In the genomic region with DNA sequence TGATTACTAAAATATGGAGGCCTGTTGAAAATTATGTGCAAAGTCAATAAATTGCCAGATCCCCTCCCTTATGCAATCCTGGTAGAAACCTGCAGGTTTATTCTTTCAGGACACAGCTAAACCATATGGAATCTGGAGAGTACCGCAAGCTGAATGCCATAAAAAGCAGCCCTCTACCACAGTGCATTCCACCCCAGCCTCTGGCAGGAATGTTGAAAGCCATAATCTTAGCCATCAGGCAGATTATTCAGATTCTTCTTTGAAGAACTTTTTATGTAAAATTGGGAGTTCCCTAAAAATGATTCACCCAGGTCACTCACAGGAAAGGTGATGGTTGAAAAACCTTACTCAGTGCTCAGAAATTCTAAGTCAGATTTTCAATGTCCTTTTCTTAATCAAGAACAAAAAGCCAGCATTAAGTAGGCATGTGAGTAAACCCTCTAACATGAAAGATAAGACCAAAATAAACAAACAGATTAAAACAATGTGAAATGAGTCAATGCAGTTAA, we compare ENCODE assay signal across 15 cellular contexts.
DNase-seq lines count a peak whose midpoint lies in the region; ATAC-seq, FAIRE-seq and TF ChIP-seq lines count a peak whose summit lies in the region.
"Had no signal": no experiment of that assay in that cellular context is flagged by ENCODE, and none has a peak within 500 bp of the region (broad histone marks: within the 10 kb centered on the region; RNA-seq: fewer than 3 reads in every experiment).

No MANE protein-coding gene starts in this region.

- no peaks in the 10 kb centered on the region for H3K79me2 ChIP-seq in astrocyte (ENCODE audit: insufficient read depth, low read length)

- H3K27ac ChIP-seq in HUES48 (ENCODE audit: low read depth, low read length) (peak overlapping the region; percentile 7), astrocyte (ENCODE audit: low read depth, low read length) (peak overlapping the region; percentile 44)
- H3K27ac ChIP-seq: uterus had no signal

- H3K27me3 Mint-ChIP-seq in astrocyte (ENCODE audit: low read depth, unreplicated experiment): no peaks in the 10 kb centered on the region
- H3K27me3 Mint-ChIP-seq: activated CD8-positive, alpha-beta T cell treated with anti-CD3 and anti-CD28 coated beads for 36 hours; activated naive CD8-positive, alpha-beta T cell; B cell; natural killer cell treated with Interleukin-12 subunit alpha and Interleukin-12 subunit beta and Interleukin-15 and Interleukin-18, amount 100 ng/mL, for 72 hours had no signal

- H3K4me3 ChIP-seq in HUES48 (ENCODE audit: low read depth, low read length) (no peak overlapping the region), astrocyte (ENCODE audit: insufficient read depth, low read depth, low read length) (no peak overlapping the region)
- H3K4me3 ChIP-seq: uterus had no signal

- no peaks in the 10 kb centered on the region for H3K27me3 ChIP-seq in HUES48 (ENCODE audit: control insufficient read depth, insufficient read depth, low read length)
- no peaks in the 10 kb centered on the region for H3K27me3 ChIP-seq in astrocyte (ENCODE audit: insufficient read depth, low read length)
- H3K27me3 ChIP-seq: uterus had no signal

- H3K4me3 Mint-ChIP-seq in astrocyte (ENCODE audit: unreplicated experiment): no peak overlapping the region
- H3K4me3 Mint-ChIP-seq: activated CD8-positive, alpha-beta T cell treated with anti-CD3 and anti-CD28 coated beads for 36 hours; activated naive CD8-positive, alpha-beta T cell; B cell; immature natural killer cell; natural killer cell treated with Interleukin-12 subunit alpha and Interleukin-12 subunit beta and Interleukin-15 and Interleukin-18, amount 100 ng/mL, for 72 hours had no signal

- H3K4me1 ChIP-seq in HUES48 (ENCODE audit: control insufficient read depth, insufficient read depth, low read length): peaks cover 4% of the 10 kb centered on the region; the same call in 1 of the 2 replicates
- peaks cover 15% of the 10 kb centered on the region for H3K4me1 ChIP-seq in astrocyte (ENCODE audit: insufficient read depth, low read length)
- H3K4me1 ChIP-seq: uterus had no signal

- H3K27ac Mint-ChIP-seq in astrocyte (ENCODE audit: unreplicated experiment): peak overlapping the region; percentile 87
- H3K27ac Mint-ChIP-seq: activated CD8-positive, alpha-beta T cell treated with anti-CD3 and anti-CD28 coated beads for 36 hours; activated naive CD8-positive, alpha-beta T cell; B cell; immature natural killer cell; natural killer cell treated with Interleukin-12 subunit alpha and Interleukin-12 subunit beta and Interleukin-15 and Interleukin-18, amount 100 ng/mL, for 72 hours had no signal

- H3K9me3 ChIP-seq in HUES48 (ENCODE audit: control insufficient read depth, insufficient read depth, low read length) (no peaks in the 10 kb centered on the region), astrocyte (ENCODE audit: insufficient read depth, low read depth, low read length) (no peaks in the 10 kb centered on the region)
- H3K9me3 ChIP-seq: uterus had no signal

- ATAC-seq in HG03442 (IDR thresholded peaks at IDR 0.05; ENCODE audit: unreplicated experiment) (no peak), GM18502 (IDR thresholded peaks at IDR 0.05; ENCODE audit: poor library complexity, unreplicated experiment) (no peak)
- ATAC-seq: activated CD8-positive, alpha-beta T cell treated with anti-CD3 and anti-CD28 coated beads for 36 hours; natural killer cell treated with Interleukin-12 subunit alpha and Interleukin-12 subunit beta and Interleukin-15 and Interleukin-18, amount 100 ng/mL, for 72 hours had no signal

- no peaks in the 10 kb centered on the region for H3K36me3 ChIP-seq in HUES48 (ENCODE audit: control insufficient read depth, insufficient read depth, low read length)
- no peaks in the 10 kb centered on the region for H3K36me3 ChIP-seq in astrocyte (ENCODE audit: insufficient read depth, low read length)
- H3K36me3 ChIP-seq: uterus had no signal

- peak overlapping the region; percentile 51 for H3K4me2 ChIP-seq in astrocyte (ENCODE audit: low read length)

- no peak for TF ChIP-seq CTCF in AG09319 (IDR thresholded peaks at IDR 0.05; ENCODE audit: low read depth, low read length)
- TF ChIP-seq CTCF in astrocyte (IDR thresholded peaks at IDR 0.05; ENCODE audit: insufficient read depth, low read depth, low read length): no peak

- no peak overlapping the region for H2AFZ ChIP-seq in astrocyte (ENCODE audit: low read depth, low read length)

- DNase-seq in AG09319 (ENCODE audit: extremely low read depth, low read depth) (peak; percentile 27), astrocyte (ENCODE audit: low read depth) (peak; percentile 99), glomerular visceral epithelial cell (ENCODE audit: extremely low spot score) (peak; percentile 92), SK-N-DZ (ENCODE audit: low spot score) (no peak), NCI-H187 (lab: John Stamatoyannopoulos, UW) (no peak)
- DNase-seq: activated CD8-positive, alpha-beta T cell treated with anti-CD3 and anti-CD28 coated beads for 36 hours; immature natural killer cell; NCI-H1694; uterus had no signal

- FAIRE-seq in astrocyte (lab: Jason Lieb, UNC): peak; percentile 87

- H3K9ac ChIP-seq in HUES48 (ENCODE audit: low read depth, low read length) (no peak overlapping the region), astrocyte (ENCODE audit: low read length) (no peak overlapping the region)

- peaks cover 23% of the 10 kb centered on the region for H3K4me1 Mint-ChIP-seq in astrocyte (ENCODE audit: low read depth, unreplicated experiment)
- H3K4me1 Mint-ChIP-seq: B cell, immature natural killer cell had no signal

- H3K9me3 Mint-ChIP-seq in astrocyte (ENCODE audit: unreplicated experiment): no peaks in the 10 kb centered on the region

- H4K20me1 ChIP-seq in astrocyte (ENCODE audit: insufficient read depth, low read length): no peaks in the 10 kb centered on the region

- no peaks in the 10 kb centered on the region for H3K36me3 Mint-ChIP-seq in astrocyte (ENCODE audit: low read depth, unreplicated experiment)
- H3K36me3 Mint-ChIP-seq: activated naive CD8-positive, alpha-beta T cell; immature natural killer cell; natural killer cell treated with Interleukin-12 subunit alpha and Interleukin-12 subunit beta and Interleukin-15 and Interleukin-18, amount 100 ng/mL, for 72 hours had no signal

Comparison
In these comparisons a context has a peak if more than half of its experiments do, and no peak if none do; other contexts are left out.
1. DNase-seq: peak in AG09319 (single experiment), astrocyte (single experiment) and glomerular visceral epithelial cell (single experiment); none in SK-N-DZ (single experiment) and NCI-H187 (0 of 2).